Comparison of ENCODE assay signal across 11 cellular contexts in the genomic region with DNA sequence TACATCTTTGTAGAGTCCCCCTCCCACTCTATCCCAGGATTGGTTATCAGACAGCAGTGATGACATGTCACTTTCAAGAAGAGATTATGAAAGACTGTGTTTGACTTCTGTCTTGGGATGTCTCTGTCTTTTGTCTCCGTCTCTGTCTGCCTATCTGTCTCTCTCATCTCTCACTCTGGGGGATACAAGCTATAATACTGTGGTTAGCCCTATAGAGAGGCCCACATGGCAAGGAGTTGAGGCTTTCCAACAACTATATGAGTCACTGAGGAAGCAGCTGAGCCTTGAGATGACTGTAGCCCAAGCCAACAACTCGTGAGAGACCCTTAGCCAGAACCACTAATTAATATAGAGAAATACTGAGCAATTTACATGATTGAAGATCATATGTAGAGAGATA.
DNase-seq lines count a peak whose midpoint lies in the region; ATAC-seq lines count a peak whose summit lies in the region.
"Had no signal": no experiment of that assay in that cellular context is flagged by ENCODE, and none has a peak within 500 bp of the region (broad histone marks: within the 10 kb centered on the region; RNA-seq: fewer than 3 reads in every experiment).

No MANE protein-coding gene starts in this region.

- CTCF ChIA-PET in activated naive CD4-positive, alpha-beta T cell treated with anti-CD3 and anti-CD28 coated beads for 36 hours (lab: Charles Lee) = no interaction called here

- H3K4me3 ChIP-seq in SJCRH30 = no peak overlapping the region

- H3K36me3 ChIP-seq in SJCRH30 = no peaks in the 10 kb centered on the region

- no peaks in the 10 kb centered on the region; the same call in 1 of the 2 replicates for H3K9me3 ChIP-seq in SJCRH30 (replicated peaks)

- H3K27ac ChIP-seq in SJCRH30 = no peak overlapping the region

- H3K4me1 ChIP-seq in SJCRH30 = peaks cover 7% of the 10 kb centered on the region

- no peak overlapping the region for H3K4me3 Mint-ChIP-seq in activated naive CD4-positive, alpha-beta T cell treated with anti-CD3 and anti-CD28 coated beads for 36 hours
- no peak overlapping the region for H3K4me3 Mint-ChIP-seq in stimulated activated memory B cell treated with anti-CD40 and anti-IgM and Interleukin-4, amounts not matched to agents 10 μg/mL and 1 μg/mL and 100 μg/mL, for 72 hours
- H3K4me3 Mint-ChIP-seq: nephron had no signal

- no peaks in the 10 kb centered on the region for H3K27me3 ChIP-seq in SJCRH30

- peak; percentile 78 for ATAC-seq in HG02870 (IDR thresholded peaks at IDR 0.05; ENCODE audit: unreplicated experiment)
- peak; percentile 80 for ATAC-seq in stimulated activated memory B cell treated with anti-CD40 and anti-IgM and Interleukin-4, amounts not matched to agents 10 μg/mL and 1 μg/mL and 100 μg/mL, for 72 hours
- no peak for ATAC-seq in GM19328 (IDR thresholded peaks at IDR 0.05; ENCODE audit: unreplicated experiment)

- H3K27me3 Mint-ChIP-seq in activated naive CD4-positive, alpha-beta T cell treated with anti-CD3 and anti-CD28 coated beads for 36 hours (ENCODE audit: low read depth) = peaks cover 14% of the 10 kb centered on the region
- H3K27me3 Mint-ChIP-seq in stimulated activated memory B cell treated with anti-CD40 and anti-IgM and Interleukin-4, amounts not matched to agents 10 μg/mL and 1 μg/mL and 100 μg/mL, for 72 hours = no peaks in the 10 kb centered on the region

- no peaks in the 10 kb centered on the region for H3K9me3 Mint-ChIP-seq in activated naive CD4-positive, alpha-beta T cell treated with anti-CD3 and anti-CD28 coated beads for 36 hours
- H3K9me3 Mint-ChIP-seq in stimulated activated memory B cell treated with anti-CD40 and anti-IgM and Interleukin-4, amounts not matched to agents 10 μg/mL and 1 μg/mL and 100 μg/mL, for 72 hours = no peaks in the 10 kb centered on the region

- H3K27ac Mint-ChIP-seq in activated naive CD4-positive, alpha-beta T cell treated with anti-CD3 and anti-CD28 coated beads for 36 hours = peak overlapping the region; percentile 38
- no peak overlapping the region for H3K27ac Mint-ChIP-seq in stimulated activated memory B cell treated with anti-CD40 and anti-IgM and Interleukin-4, amounts not matched to agents 10 μg/mL and 1 μg/mL and 100 μg/mL, for 72 hours
- H3K27ac Mint-ChIP-seq: nephron had no signal

- H3K4me1 Mint-ChIP-seq in activated naive CD4-positive, alpha-beta T cell treated with anti-CD3 and anti-CD28 coated beads for 36 hours (ENCODE audit: low read depth) = peaks cover 13% of the 10 kb centered on the region
- H3K4me1 Mint-ChIP-seq in stimulated activated memory B cell treated with anti-CD40 and anti-IgM and Interleukin-4, amounts not matched to agents 10 μg/mL and 1 μg/mL and 100 μg/mL, for 72 hours = peaks cover 32% of the 10 kb centered on the region

- DNase-seq in activated naive CD4-positive, alpha-beta T cell treated with anti-CD3 and anti-CD28 coated beads for 36 hours = peak; percentile 21
- no peak for DNase-seq in activated naive CD4-positive, alpha-beta T cell treated with Interleukin-2 at 50 U/mL for 16 hours
- DNase-seq in SJCRH30 (peak; percentile 4 to 22), NCI-H345 (lab: John Stamatoyannopoulos, UW) (no peak), NCI-H1436 (lab: John Stamatoyannopoulos, UW) (no peak)
- DNase-seq: NCI-H1417, small intestine had no signal

- H3K36me3 Mint-ChIP-seq in activated naive CD4-positive, alpha-beta T cell treated with anti-CD3 and anti-CD28 coated beads for 36 hours (ENCODE audit: low read depth) = no peaks in the 10 kb centered on the region
- H3K36me3 Mint-ChIP-seq in stimulated activated memory B cell treated with anti-CD40 and anti-IgM and Interleukin-4, amounts not matched to agents 10 μg/mL and 1 μg/mL and 100 μg/mL, for 72 hours = no peaks in the 10 kb centered on the region

- intact Hi-C loops in activated naive CD4-positive, alpha-beta T cell treated with anti-CD3 and anti-CD28 coated beads for 36 hours (cut with micrococcal nuclease) = loop anchor here (1.0 kb wide), 3 partner anchors 17 to 481 kb away; no protein-coding TSS in a partner anchor

Comparison
In these comparisons a context has a peak if more than half of its experiments do, and no peak if none do; other contexts are left out.
1. DNase-seq: peak in activated naive CD4-positive, alpha-beta T cell treated with anti-CD3 and anti-CD28 coated beads for 36 hours (single experiment) and SJCRH30 (2 of 2); none in activated naive CD4-positive, alpha-beta T cell treated with Interleukin-2 at 50 U/mL for 16 hours (single experiment), NCI-H345 (single experiment) and NCI-H1436 (single experiment).